ENCODE assay signal across 1 cellular context in the genomic region with DNA sequence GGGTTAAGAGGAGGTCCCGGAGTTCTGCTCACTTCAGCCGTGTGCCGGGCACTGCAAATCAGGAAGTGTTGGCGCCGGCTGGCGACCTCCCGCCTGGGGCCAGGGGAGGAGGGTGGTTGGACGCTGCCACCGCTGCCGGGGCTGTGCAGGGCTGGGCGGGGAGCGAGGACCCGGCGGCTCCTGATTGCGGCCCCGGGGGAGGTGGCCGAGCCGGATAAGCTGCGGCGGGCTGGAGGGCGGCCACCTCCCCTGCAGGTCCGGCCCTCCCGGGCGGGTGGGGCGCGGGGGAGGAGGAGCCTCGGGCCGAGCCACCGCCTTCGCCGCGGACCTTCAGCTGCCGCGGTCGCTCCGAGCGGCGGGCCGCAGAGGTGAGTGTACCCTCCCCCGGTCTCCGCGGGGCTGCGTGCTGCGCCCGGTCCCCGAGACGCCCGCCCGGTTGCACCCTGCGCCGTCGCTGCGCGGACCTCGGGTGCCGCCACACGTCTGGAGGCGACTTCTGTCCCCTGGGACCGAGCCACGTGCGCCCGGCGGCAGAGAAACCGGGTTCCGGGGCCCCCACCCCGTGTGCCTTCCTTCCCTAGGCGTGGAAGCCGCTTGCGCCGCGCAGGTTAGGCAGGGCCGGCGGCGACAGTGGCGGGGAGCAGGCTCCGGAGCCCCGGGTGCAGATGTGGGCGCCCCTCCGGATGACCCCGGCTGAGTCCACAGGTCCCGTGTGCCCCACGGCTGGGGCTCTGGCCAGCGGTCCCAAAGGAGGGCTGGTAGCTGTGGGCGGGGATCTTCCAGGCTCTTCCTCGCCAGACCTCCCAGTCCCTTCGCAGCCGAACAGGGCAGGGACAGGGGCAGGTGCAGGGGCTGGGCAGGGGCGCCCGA.
TF ChIP-seq lines count a peak whose summit lies in the region.

A gene with protein sequence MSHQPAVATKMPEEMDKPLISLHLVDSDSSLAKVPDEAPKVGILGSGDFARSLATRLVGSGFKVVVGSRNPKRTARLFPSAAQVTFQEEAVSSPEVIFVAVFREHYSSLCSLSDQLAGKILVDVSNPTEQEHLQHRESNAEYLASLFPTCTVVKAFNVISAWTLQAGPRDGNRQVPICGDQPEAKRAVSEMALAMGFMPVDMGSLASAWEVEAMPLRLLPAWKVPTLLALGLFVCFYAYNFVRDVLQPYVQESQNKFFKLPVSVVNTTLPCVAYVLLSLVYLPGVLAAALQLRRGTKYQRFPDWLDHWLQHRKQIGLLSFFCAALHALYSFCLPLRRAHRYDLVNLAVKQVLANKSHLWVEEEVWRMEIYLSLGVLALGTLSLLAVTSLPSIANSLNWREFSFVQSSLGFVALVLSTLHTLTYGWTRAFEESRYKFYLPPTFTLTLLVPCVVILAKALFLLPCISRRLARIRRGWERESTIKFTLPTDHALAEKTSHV (plus strand): TSS at position 314 of the 870 bp plus-strand sequence. CDS start 7,179 bp downstream, outside the sequence.

TF ChIP-seq in HepG2, 621 proteins besides CTCF, POLR2A, EP300 and RAD21 (continued from another document and continues in another):
- TF ChIP-seq, protein P1, sequence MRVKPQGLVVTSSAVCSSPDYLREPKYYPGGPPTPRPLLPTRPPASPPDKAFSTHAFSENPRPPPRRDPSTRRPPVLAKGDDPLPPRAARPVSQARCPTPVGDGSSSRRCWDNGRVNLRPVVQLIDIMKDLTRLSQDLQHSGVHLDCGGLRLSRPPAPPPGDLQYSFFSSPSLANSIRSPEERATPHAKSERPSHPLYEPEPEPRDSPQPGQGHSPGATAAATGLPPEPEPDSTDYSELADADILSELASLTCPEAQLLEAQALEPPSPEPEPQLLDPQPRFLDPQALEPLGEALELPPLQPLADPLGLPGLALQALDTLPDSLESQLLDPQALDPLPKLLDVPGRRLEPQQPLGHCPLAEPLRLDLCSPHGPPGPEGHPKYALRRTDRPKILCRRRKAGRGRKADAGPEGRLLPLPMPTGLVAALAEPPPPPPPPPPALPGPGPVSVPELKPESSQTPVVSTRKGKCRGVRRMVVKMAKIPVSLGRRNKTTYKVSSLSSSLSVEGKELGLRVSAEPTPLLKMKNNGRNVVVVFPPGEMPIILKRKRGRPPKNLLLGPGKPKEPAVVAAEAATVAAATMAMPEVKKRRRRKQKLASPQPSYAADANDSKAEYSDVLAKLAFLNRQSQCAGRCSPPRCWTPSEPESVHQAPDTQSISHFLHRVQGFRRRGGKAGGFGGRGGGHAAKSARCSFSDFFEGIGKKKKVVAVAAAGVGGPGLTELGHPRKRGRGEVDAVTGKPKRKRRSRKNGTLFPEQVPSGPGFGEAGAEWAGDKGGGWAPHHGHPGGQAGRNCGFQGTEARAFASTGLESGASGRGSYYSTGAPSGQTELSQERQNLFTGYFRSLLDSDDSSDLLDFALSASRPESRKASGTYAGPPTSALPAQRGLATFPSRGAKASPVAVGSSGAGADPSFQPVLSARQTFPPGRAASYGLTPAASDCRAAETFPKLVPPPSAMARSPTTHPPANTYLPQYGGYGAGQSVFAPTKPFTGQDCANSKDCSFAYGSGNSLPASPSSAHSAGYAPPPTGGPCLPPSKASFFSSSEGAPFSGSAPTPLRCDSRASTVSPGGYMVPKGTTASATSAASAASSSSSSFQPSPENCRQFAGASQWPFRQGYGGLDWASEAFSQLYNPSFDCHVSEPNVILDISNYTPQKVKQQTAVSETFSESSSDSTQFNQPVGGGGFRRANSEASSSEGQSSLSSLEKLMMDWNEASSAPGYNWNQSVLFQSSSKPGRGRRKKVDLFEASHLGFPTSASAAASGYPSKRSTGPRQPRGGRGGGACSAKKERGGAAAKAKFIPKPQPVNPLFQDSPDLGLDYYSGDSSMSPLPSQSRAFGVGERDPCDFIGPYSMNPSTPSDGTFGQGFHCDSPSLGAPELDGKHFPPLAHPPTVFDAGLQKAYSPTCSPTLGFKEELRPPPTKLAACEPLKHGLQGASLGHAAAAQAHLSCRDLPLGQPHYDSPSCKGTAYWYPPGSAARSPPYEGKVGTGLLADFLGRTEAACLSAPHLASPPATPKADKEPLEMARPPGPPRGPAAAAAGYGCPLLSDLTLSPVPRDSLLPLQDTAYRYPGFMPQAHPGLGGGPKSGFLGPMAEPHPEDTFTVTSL (CRISPR knock-in tag; IDR thresholded peaks at IDR 0.05; ENCODE audit: borderline replicate concordance), result no peak; the same call in 1 of the 2 replicates
- TF ChIP-seq SRSF4 (IDR thresholded peaks at IDR 0.05; ENCODE audit: low read depth, low read length, poor library complexity, severe bottlenecking) (no peak), PHF20 (CRISPR knock-in tag; IDR thresholded peaks at IDR 0.05) (no peak; the same call in 1 of the 2 replicates), ZNF160 (CRISPR knock-in tag; IDR thresholded peaks at IDR 0.05) (no peak), SP4 (CRISPR knock-in tag; IDR thresholded peaks at IDR 0.05) (peak; percentile 74; the same call in 1 of the 2 replicates), YY1 (IDR thresholded peaks at IDR 0.05; ENCODE audit: insufficient read depth, insufficient replicate concordance, low read depth, low read length) (no peak), ZNF776 (CRISPR knock-in tag; IDR thresholded peaks at IDR 0.05) (peak; percentile 58; the same call in 1 of the 2 replicates), NFKBIZ (CRISPR knock-in tag; IDR thresholded peaks at IDR 0.05) (no peak), FOXO1 (CRISPR knock-in tag; IDR thresholded peaks at IDR 0.05) (no peak; the same call in 1 of the 2 replicates), POGZ (CRISPR knock-in tag; IDR thresholded peaks at IDR 0.05) (no peak; the same call in 1 of the 2 replicates), JUN (CRISPR knock-in tag; IDR thresholded peaks at IDR 0.05) (peak; percentile 13; the same call in 1 of the 2 replicates), SUZ12 (IDR thresholded peaks at IDR 0.05; ENCODE audit: low read depth, low read length) (no peak), HNF4A (CRISPR knock-in tag; IDR thresholded peaks at IDR 0.05) (no peak), ZNF317 (CRISPR knock-in tag; IDR thresholded peaks at IDR 0.05) (no peak), LCORL (IDR thresholded peaks at IDR 0.05) (no peak), LCORL (CRISPR knock-in tag; IDR thresholded peaks at IDR 0.05) (peak; percentile 45; the same call in 1 of the 2 replicates), MIER3 (CRISPR knock-in tag; IDR thresholded peaks at IDR 0.05; ENCODE audit: borderline replicate concordance) (no peak), WIZ (CRISPR knock-in tag; IDR thresholded peaks at IDR 0.05) (no peak), PHF5A (CRISPR knock-in tag; IDR thresholded peaks at IDR 0.05; ENCODE audit: low read depth, unreplicated experiment) (no peak), ZBTB21 (CRISPR knock-in tag; IDR thresholded peaks at IDR 0.05) (no peak), NBN (conservative IDR thresholded peaks at IDR 0.05) (no peak), NFE2L2 (IDR thresholded peaks at IDR 0.05; ENCODE audit: low read length) (no peak), POLR2G (IDR thresholded peaks at IDR 0.05; ENCODE audit: low read depth, low read length) (peak; percentile 84), STAG1 (CRISPR knock-in tag; IDR thresholded peaks at IDR 0.05) (no peak)
- TF ChIP-seq, protein P2, sequence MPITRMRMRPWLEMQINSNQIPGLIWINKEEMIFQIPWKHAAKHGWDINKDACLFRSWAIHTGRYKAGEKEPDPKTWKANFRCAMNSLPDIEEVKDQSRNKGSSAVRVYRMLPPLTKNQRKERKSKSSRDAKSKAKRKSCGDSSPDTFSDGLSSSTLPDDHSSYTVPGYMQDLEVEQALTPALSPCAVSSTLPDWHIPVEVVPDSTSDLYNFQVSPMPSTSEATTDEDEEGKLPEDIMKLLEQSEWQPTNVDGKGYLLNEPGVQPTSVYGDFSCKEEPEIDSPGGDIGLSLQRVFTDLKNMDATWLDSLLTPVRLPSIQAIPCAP (CRISPR knock-in tag; IDR thresholded peaks at IDR 0.05; ENCODE audit: low read depth), result no peak
- TF ChIP-seq, protein P3, sequence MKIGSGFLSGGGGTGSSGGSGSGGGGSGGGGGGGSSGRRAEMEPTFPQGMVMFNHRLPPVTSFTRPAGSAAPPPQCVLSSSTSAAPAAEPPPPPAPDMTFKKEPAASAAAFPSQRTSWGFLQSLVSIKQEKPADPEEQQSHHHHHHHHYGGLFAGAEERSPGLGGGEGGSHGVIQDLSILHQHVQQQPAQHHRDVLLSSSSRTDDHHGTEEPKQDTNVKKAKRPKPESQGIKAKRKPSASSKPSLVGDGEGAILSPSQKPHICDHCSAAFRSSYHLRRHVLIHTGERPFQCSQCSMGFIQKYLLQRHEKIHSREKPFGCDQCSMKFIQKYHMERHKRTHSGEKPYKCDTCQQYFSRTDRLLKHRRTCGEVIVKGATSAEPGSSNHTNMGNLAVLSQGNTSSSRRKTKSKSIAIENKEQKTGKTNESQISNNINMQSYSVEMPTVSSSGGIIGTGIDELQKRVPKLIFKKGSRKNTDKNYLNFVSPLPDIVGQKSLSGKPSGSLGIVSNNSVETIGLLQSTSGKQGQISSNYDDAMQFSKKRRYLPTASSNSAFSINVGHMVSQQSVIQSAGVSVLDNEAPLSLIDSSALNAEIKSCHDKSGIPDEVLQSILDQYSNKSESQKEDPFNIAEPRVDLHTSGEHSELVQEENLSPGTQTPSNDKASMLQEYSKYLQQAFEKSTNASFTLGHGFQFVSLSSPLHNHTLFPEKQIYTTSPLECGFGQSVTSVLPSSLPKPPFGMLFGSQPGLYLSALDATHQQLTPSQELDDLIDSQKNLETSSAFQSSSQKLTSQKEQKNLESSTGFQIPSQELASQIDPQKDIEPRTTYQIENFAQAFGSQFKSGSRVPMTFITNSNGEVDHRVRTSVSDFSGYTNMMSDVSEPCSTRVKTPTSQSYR (CRISPR knock-in tag; IDR thresholded peaks at IDR 0.05; ENCODE audit: borderline replicate concordance), result no peak
- TF ChIP-seq, protein P4, sequence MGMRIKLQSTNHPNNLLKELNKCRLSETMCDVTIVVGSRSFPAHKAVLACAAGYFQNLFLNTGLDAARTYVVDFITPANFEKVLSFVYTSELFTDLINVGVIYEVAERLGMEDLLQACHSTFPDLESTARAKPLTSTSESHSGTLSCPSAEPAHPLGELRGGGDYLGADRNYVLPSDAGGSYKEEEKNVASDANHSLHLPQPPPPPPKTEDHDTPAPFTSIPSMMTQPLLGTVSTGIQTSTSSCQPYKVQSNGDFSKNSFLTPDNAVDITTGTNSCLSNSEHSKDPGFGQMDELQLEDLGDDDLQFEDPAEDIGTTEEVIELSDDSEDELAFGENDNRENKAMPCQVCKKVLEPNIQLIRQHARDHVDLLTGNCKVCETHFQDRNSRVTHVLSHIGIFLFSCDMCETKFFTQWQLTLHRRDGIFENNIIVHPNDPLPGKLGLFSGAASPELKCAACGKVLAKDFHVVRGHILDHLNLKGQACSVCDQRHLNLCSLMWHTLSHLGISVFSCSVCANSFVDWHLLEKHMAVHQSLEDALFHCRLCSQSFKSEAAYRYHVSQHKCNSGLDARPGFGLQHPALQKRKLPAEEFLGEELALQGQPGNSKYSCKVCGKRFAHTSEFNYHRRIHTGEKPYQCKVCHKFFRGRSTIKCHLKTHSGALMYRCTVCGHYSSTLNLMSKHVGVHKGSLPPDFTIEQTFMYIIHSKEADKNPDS (CRISPR knock-in tag; IDR thresholded peaks at IDR 0.05), result no peak
- TF ChIP-seq, protein P5, sequence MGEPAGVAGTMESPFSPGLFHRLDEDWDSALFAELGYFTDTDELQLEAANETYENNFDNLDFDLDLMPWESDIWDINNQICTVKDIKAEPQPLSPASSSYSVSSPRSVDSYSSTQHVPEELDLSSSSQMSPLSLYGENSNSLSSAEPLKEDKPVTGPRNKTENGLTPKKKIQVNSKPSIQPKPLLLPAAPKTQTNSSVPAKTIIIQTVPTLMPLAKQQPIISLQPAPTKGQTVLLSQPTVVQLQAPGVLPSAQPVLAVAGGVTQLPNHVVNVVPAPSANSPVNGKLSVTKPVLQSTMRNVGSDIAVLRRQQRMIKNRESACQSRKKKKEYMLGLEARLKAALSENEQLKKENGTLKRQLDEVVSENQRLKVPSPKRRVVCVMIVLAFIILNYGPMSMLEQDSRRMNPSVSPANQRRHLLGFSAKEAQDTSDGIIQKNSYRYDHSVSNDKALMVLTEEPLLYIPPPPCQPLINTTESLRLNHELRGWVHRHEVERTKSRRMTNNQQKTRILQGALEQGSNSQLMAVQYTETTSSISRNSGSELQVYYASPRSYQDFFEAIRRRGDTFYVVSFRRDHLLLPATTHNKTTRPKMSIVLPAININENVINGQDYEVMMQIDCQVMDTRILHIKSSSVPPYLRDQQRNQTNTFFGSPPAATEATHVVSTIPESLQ (CRISPR knock-in tag; conservative IDR thresholded peaks at IDR 0.05), result no peak
